ENCODE assay signal across 10 cellular contexts in the genomic region with DNA sequence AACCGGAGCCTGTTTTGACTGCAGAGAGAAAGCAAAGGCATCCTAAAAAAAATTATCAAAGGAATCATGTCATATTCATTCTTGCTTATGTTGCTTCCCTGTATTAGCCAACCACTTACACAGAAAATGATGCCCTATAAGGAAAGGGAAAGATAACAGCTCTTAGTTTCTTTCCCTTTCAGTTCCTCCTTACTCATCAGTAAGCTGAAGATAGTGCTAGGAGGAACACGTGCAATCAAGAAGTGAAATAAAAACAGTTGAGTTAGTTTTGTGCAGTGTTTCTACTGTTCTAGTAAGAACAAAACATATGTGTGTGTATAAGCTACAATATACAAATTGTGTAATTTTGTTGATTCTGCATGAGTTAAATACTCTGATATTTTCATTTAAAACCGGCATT. TPM values are rescaled to one million over a fixed set of nuclear protein-coding genes. Genes with fewer than 3 reads are reported as not detected.
DNase-seq lines count a peak whose midpoint lies in the region; ATAC-seq lines count a peak whose summit lies in the region.
"Had no signal": no experiment of that assay in that cellular context is flagged by ENCODE, and none has a peak within 500 bp of the region (broad histone marks: within the 10 kb centered on the region; RNA-seq: fewer than 3 reads in every experiment).

No MANE protein-coding gene starts in this region.

- no peak overlapping the region for H3K4me3 ChIP-seq in MG63

- no peaks in the 10 kb centered on the region for H3K9me3 Mint-ChIP-seq in activated naive CD8-positive, alpha-beta T cell treated with anti-CD3 and anti-CD28 coated beads, Interleukin-2, amount 50 U/mL, for 24 hours
- H3K9me3 Mint-ChIP-seq in activated CD4-positive, alpha-beta T cell treated with anti-CD3 and anti-CD28 coated beads, Interleukin-2, amount 10 ng/mL, durations not matched to agents 24 days and 14 days, result no peaks in the 10 kb centered on the region
- H3K9me3 Mint-ChIP-seq: central memory CD8-positive, alpha-beta T cell had no signal

- H3K4me3 Mint-ChIP-seq in activated naive CD8-positive, alpha-beta T cell treated with anti-CD3 and anti-CD28 coated beads, Interleukin-2, amount 50 U/mL, for 24 hours, result no peak overlapping the region
- no peak overlapping the region for H3K4me3 Mint-ChIP-seq in activated CD4-positive, alpha-beta T cell treated with anti-CD3 and anti-CD28 coated beads, Interleukin-2, amount 10 ng/mL, durations not matched to agents 24 days and 14 days
- H3K4me3 Mint-ChIP-seq: central memory CD8-positive, alpha-beta T cell had no signal

- H3K9me3 ChIP-seq in MG63, result no peaks in the 10 kb centered on the region

- no peak for DNase-seq in activated naive CD8-positive, alpha-beta T cell treated with anti-CD3 and anti-CD28 coated beads, Interleukin-2, amount 50 U/mL, for 24 hours
- DNase-seq in MG63, result no peak
- no peak for DNase-seq in activated CD4-positive, alpha-beta T cell treated with anti-CD3 and anti-CD28 coated beads, Interleukin-2, amount 10 ng/mL, durations not matched to agents 24 days and 14 days
- DNase-seq in midbrain (lab: John Stamatoyannopoulos, UW), result no peak
- DNase-seq in NCI-H69 (lab: John Stamatoyannopoulos, UW), result no peak
- DNase-seq: islet precursor cell had no signal

- intact Hi-C loops in activated CD4-positive, alpha-beta T cell treated with anti-CD3 and anti-CD28 coated beads, Interleukin-2, amount 10 ng/mL, durations not matched to agents 24 days and 14 days (cut with micrococcal nuclease), result loop anchor here (1.0 kb wide), 1 partner anchor 9 kb away; no protein-coding TSS in a partner anchor

- H3K4me1 Mint-ChIP-seq in activated naive CD8-positive, alpha-beta T cell treated with anti-CD3 and anti-CD28 coated beads, Interleukin-2, amount 50 U/mL, for 24 hours, result peaks cover 26% of the 10 kb centered on the region
- peaks cover 30% of the 10 kb centered on the region for H3K4me1 Mint-ChIP-seq in activated CD4-positive, alpha-beta T cell treated with anti-CD3 and anti-CD28 coated beads, Interleukin-2, amount 10 ng/mL, durations not matched to agents 24 days and 14 days

- H3K36me3 ChIP-seq in MG63, result no peaks in the 10 kb centered on the region

- H3K27me3 ChIP-seq in MG63, result no peaks in the 10 kb centered on the region

- ATAC-seq in GM18498 (IDR thresholded peaks at IDR 0.05; ENCODE audit: unreplicated experiment) (peak; percentile 90), GM21390 (IDR thresholded peaks at IDR 0.05; ENCODE audit: unreplicated experiment) (peak; percentile 92), HG03196 (IDR thresholded peaks at IDR 0.05; ENCODE audit: unreplicated experiment) (peak; percentile 76)
- ATAC-seq in activated naive CD8-positive, alpha-beta T cell treated with anti-CD3 and anti-CD28 coated beads, Interleukin-2, amount 50 U/mL, for 24 hours, result peak; percentile 72

- H3K27me3 Mint-ChIP-seq in activated naive CD8-positive, alpha-beta T cell treated with anti-CD3 and anti-CD28 coated beads, Interleukin-2, amount 50 U/mL, for 24 hours, result no peaks in the 10 kb centered on the region
- no peaks in the 10 kb centered on the region for H3K27me3 Mint-ChIP-seq in activated CD4-positive, alpha-beta T cell treated with anti-CD3 and anti-CD28 coated beads, Interleukin-2, amount 10 ng/mL, durations not matched to agents 24 days and 14 days
- H3K27me3 Mint-ChIP-seq: central memory CD8-positive, alpha-beta T cell had no signal

- no peak overlapping the region for H3K27ac Mint-ChIP-seq in activated naive CD8-positive, alpha-beta T cell treated with anti-CD3 and anti-CD28 coated beads, Interleukin-2, amount 50 U/mL, for 24 hours
- H3K27ac Mint-ChIP-seq in activated CD4-positive, alpha-beta T cell treated with anti-CD3 and anti-CD28 coated beads, Interleukin-2, amount 10 ng/mL, durations not matched to agents 24 days and 14 days, result no peak overlapping the region

- no peaks in the 10 kb centered on the region for H3K36me3 Mint-ChIP-seq in activated naive CD8-positive, alpha-beta T cell treated with anti-CD3 and anti-CD28 coated beads, Interleukin-2, amount 50 U/mL, for 24 hours (ENCODE audit: low read depth)
- H3K36me3 Mint-ChIP-seq in activated CD4-positive, alpha-beta T cell treated with anti-CD3 and anti-CD28 coated beads, Interleukin-2, amount 10 ng/mL, durations not matched to agents 24 days and 14 days (ENCODE audit: low read depth), result no peaks in the 10 kb centered on the region

RNA-seq across cellular contexts. Expression of gene MTF2, which starts 45.3 kb away (rescaled TPM):
- total RNA-seq in MG63 (2014; rRNA removed; shearing (Covaris generic); ENCODE audit: low replicate concordance), result 2.8 and 23.8 TPM in 2 replicates
- 63.7 and 64.3 TPM in 2 replicates for total RNA-seq in activated CD4-positive, alpha-beta T cell treated with anti-CD3 and anti-CD28 coated beads, Interleukin-2, amount 10 ng/mL, durations not matched to agents 24 days and 14 days
